11 cellular contexts compared by ENCODE assay signal in genomic region chr15:31347981-31348803, GRCh38. TPM values are rescaled to one million over a fixed set of nuclear protein-coding genes. Genes with fewer than 3 reads are reported as not detected.
DNase-seq lines count a peak whose midpoint lies in the region; ATAC-seq and TF ChIP-seq lines count a peak whose summit lies in the region.
"Had no signal": no experiment of that assay in that cellular context is flagged by ENCODE, and none has a peak within 500 bp of the region (broad histone marks: within the 10 kb centered on the region; RNA-seq: fewer than 3 reads in every experiment).

No MANE protein-coding gene starts in this region.

- H4K91ac ChIP-seq in neuronal stem cell (ENCODE audit: low read depth, low read length, poor library complexity) = no peak overlapping the region

- no peak overlapping the region for H3K9ac ChIP-seq in neuronal stem cell (ENCODE audit: low read depth, low read length, poor library complexity)

- no peak overlapping the region for H3K14ac ChIP-seq in neuronal stem cell (ENCODE audit: low read length)

- no peak overlapping the region for H3K4me2 ChIP-seq in neuronal stem cell (ENCODE audit: insufficient read depth, low read length, poor library complexity, severe bottlenecking)

- H2BK5ac ChIP-seq in neuronal stem cell (ENCODE audit: low read length) = no peak overlapping the region

- WGBS in neuronal stem cell (ENCODE audit: extremely low coverage in 2 of 2, insufficient read length in 2 of 2, insufficient replicate concordance in 1 of 2), 2 donors = no CpG with 5 or more reads among the region's 19 CpGs

- peaks cover 15% of the 10 kb centered on the region for H3K79me1 ChIP-seq in neuronal stem cell (ENCODE audit: low read depth, low read length)

- peak overlapping the region; percentile 21 for H3K4me3 ChIP-seq in CD4-positive, CD25-positive, alpha-beta regulatory T cell (ENCODE audit: low read depth, low read length)
- H3K4me3 ChIP-seq in neuronal stem cell (ENCODE audit: low read length in 2 of 2) = no peak overlapping the region
- H3K4me3 ChIP-seq: K562 had no signal

- no peak overlapping the region for H3K4ac ChIP-seq in neuronal stem cell (ENCODE audit: low read length)

- H2BK15ac ChIP-seq in neuronal stem cell (ENCODE audit: low read length) = no peak overlapping the region

- no peak for DNase-seq in CD4-positive, CD25-positive, alpha-beta regulatory T cell
- DNase-seq in activated naive CD8-positive, alpha-beta T cell treated with anti-CD3 and anti-CD28 coated beads, Interleukin-2, amount 10 ng/mL, durations not matched to agents 7 days and 5 days = no peak
- DNase-seq in neuronal stem cell (ENCODE audit: low spot score) (no peak), GM13976 (ENCODE audit: low spot score) (no peak), iPS-NIHi11 (ENCODE audit: low spot score) (no peak)
- DNase-seq: GF-D8, NCI-H187 treated with DMSO at 0.1 percent for 48 hours had no signal

- in situ Hi-C loops in GM13976 (cut with MboI; ENCODE audit: low sequenced_read_pairs, unreplicated experiment) = no loop called here

- no peaks in the 10 kb centered on the region for H3K9me3 Mint-ChIP-seq in CD4-positive, CD25-positive, alpha-beta regulatory T cell
- no peaks in the 10 kb centered on the region for H3K9me3 Mint-ChIP-seq in IgD-negative memory B cell
- no peaks in the 10 kb centered on the region for H3K9me3 Mint-ChIP-seq in activated naive CD8-positive, alpha-beta T cell treated with anti-CD3 and anti-CD28 coated beads, Interleukin-2, amount 10 ng/mL, durations not matched to agents 7 days and 5 days

- TF ChIP-seq CTCF in GM13976 (IDR thresholded peaks at IDR 0.05; ENCODE audit: borderline replicate concordance, control extremely low read depth, extremely low read depth, insufficient read depth, missing control alignments) = no peak

- no peak overlapping the region for H2BK12ac ChIP-seq in neuronal stem cell (ENCODE audit: low read length)

- peaks cover 11 to 100% (median 68%) of the 10 kb centered on the region in 4 donors for H3K4me1 Mint-ChIP-seq in CD4-positive, CD25-positive, alpha-beta regulatory T cell
- peaks cover 54 to 72% (median 63%) of the 10 kb centered on the region in 3 donors for H3K4me1 Mint-ChIP-seq in IgD-negative memory B cell
- peaks cover 82% of the 10 kb centered on the region for H3K4me1 Mint-ChIP-seq in activated naive CD8-positive, alpha-beta T cell treated with anti-CD3 and anti-CD28 coated beads, Interleukin-2, amount 10 ng/mL, durations not matched to agents 7 days and 5 days

- ATAC-seq in CD4-positive, CD25-positive, alpha-beta regulatory T cell (ENCODE audit: low read depth in 2 of 2) = no peak
- ATAC-seq in activated naive CD8-positive, alpha-beta T cell treated with anti-CD3 and anti-CD28 coated beads, Interleukin-2, amount 10 ng/mL, durations not matched to agents 7 days and 5 days (ENCODE audit: low read depth) = no peak
- ATAC-seq in HG03159 (IDR thresholded peaks at IDR 0.05; ENCODE audit: unreplicated experiment) = no peak
- no peak for ATAC-seq in HG03439 (IDR thresholded peaks at IDR 0.05; ENCODE audit: unreplicated experiment)
- ATAC-seq: K562 had no signal

- H3K18ac ChIP-seq in neuronal stem cell (ENCODE audit: low read length) = peak overlapping the region; percentile 54

- no peak overlapping the region for H3K23ac ChIP-seq in neuronal stem cell (ENCODE audit: low read depth, low read length, poor library complexity)

- peaks cover 25% of the 10 kb centered on the region for H3K36me3 ChIP-seq in CD4-positive, CD25-positive, alpha-beta regulatory T cell (ENCODE audit: control insufficient read depth, insufficient read depth, low read length)
- H3K36me3 ChIP-seq in neuronal stem cell (replicated peaks in 1 of 2; ENCODE audit: control insufficient read depth in 2 of 2, insufficient read depth in 2 of 2, low read length in 2 of 2) = peaks cover 0 to 3% of the 10 kb centered on the region in 2 donors

- H3K27me3 ChIP-seq in CD4-positive, CD25-positive, alpha-beta regulatory T cell (ENCODE audit: control insufficient read depth, insufficient read depth, low read length) = no peaks in the 10 kb centered on the region
- H3K27me3 ChIP-seq in neuronal stem cell (ENCODE audit: control insufficient read depth in 3 of 3, insufficient read depth in 3 of 3, low read depth in 1 of 3, low read length in 3 of 3) = no peaks in the 10 kb centered on the region

- H2AK5ac ChIP-seq in neuronal stem cell (ENCODE audit: low read depth, low read length) = no peak overlapping the region

- H3K9me3 ChIP-seq in CD4-positive, CD25-positive, alpha-beta regulatory T cell (ENCODE audit: control insufficient read depth in 2 of 2, low read length in 2 of 2) = no peaks in the 10 kb centered on the region
- H3K9me3 ChIP-seq in neuronal stem cell (replicated peaks in 1 of 2; ENCODE audit: control insufficient read depth in 2 of 2, insufficient read depth in 1 of 2, low read depth in 1 of 2, low read length in 2 of 2) = no peaks in the 10 kb centered on the region

- peaks cover 100% of the 10 kb centered on the region for H3K4me1 ChIP-seq in CD4-positive, CD25-positive, alpha-beta regulatory T cell (ENCODE audit: control insufficient read depth, insufficient read depth, low read length, poor library complexity, severe bottlenecking)
- peaks cover 11 to 12% of the 10 kb centered on the region in 2 donors for H3K4me1 ChIP-seq in neuronal stem cell (ENCODE audit: control insufficient read depth in 2 of 2, insufficient read depth in 1 of 2, low read depth in 1 of 2, low read length in 2 of 2)

- H4K8ac ChIP-seq in neuronal stem cell (ENCODE audit: low read depth, low read length) = no peak overlapping the region

- POLR2A ChIA-PET in activated naive CD8-positive, alpha-beta T cell treated with anti-CD3 and anti-CD28 coated beads, Interleukin-2, amount 10 ng/mL, durations not matched to agents 7 days and 5 days (lab: Charles Lee) = interaction anchor here (0.7 to 18.1 kb wide), 10 partner anchors 10 to 141 kb away, joined by 3 to 390 read pairs (median 9); partner anchors contain the start of gene KLF13

- H3K4me3 Mint-ChIP-seq in CD4-positive, CD25-positive, alpha-beta regulatory T cell = peak overlapping the region; percentile 76 to 96 (median 92)
- H3K4me3 Mint-ChIP-seq in IgD-negative memory B cell = peak overlapping the region in 3 of 4 donors; percentile 79 to 96 (median 92)
- peak overlapping the region; percentile 95 for H3K4me3 Mint-ChIP-seq in activated naive CD8-positive, alpha-beta T cell treated with anti-CD3 and anti-CD28 coated beads, Interleukin-2, amount 10 ng/mL, durations not matched to agents 7 days and 5 days

- H3K27me3 Mint-ChIP-seq in CD4-positive, CD25-positive, alpha-beta regulatory T cell = no peaks in the 10 kb centered on the region
- peaks cover 1% of the 10 kb centered on the region for H3K27me3 Mint-ChIP-seq in IgD-negative memory B cell
- H3K27me3 Mint-ChIP-seq in activated naive CD8-positive, alpha-beta T cell treated with anti-CD3 and anti-CD28 coated beads, Interleukin-2, amount 10 ng/mL, durations not matched to agents 7 days and 5 days = no peaks in the 10 kb centered on the region

- peak overlapping the region; percentile 98 for H3K27ac ChIP-seq in CD4-positive, CD25-positive, alpha-beta regulatory T cell (ENCODE audit: insufficient read depth, low read length, poor library complexity, severe bottlenecking)
- H3K27ac ChIP-seq in neuronal stem cell (replicated peaks; ENCODE audit: low read length) = no peak overlapping the region

- peak overlapping the region; percentile 98 to 99 (median 98) for H3K27ac Mint-ChIP-seq in CD4-positive, CD25-positive, alpha-beta regulatory T cell
- peak overlapping the region; percentile 46 to 85 (median 53) for H3K27ac Mint-ChIP-seq in IgD-negative memory B cell
- H3K27ac Mint-ChIP-seq in activated naive CD8-positive, alpha-beta T cell treated with anti-CD3 and anti-CD28 coated beads, Interleukin-2, amount 10 ng/mL, durations not matched to agents 7 days and 5 days = peak overlapping the region; percentile 100

- H3K36me3 Mint-ChIP-seq in CD4-positive, CD25-positive, alpha-beta regulatory T cell = peaks cover 14% of the 10 kb centered on the region
- peaks cover 3% of the 10 kb centered on the region for H3K36me3 Mint-ChIP-seq in IgD-negative memory B cell
- peaks cover 26% of the 10 kb centered on the region for H3K36me3 Mint-ChIP-seq in activated naive CD8-positive, alpha-beta T cell treated with anti-CD3 and anti-CD28 coated beads, Interleukin-2, amount 10 ng/mL, durations not matched to agents 7 days and 5 days

- no peak overlapping the region for H2BK120ac ChIP-seq in neuronal stem cell (ENCODE audit: low read depth, low read length)

- H2AFZ ChIP-seq in neuronal stem cell (ENCODE audit: low read length) = no peak overlapping the region

RNA-seq across cellular contexts. Expression of gene KLF13, which starts 21.6 kb away (rescaled TPM):
- total RNA-seq in CD4-positive, CD25-positive, alpha-beta regulatory T cell = 227 TPM
- polyA plus RNA-seq in CD4-positive, CD25-positive, alpha-beta regulatory T cell = 10 to 100 TPM; 36.3 to 52.1 (median 47.7) TPM
- polyA plus RNA-seq in IgD-negative memory B cell = 81.4 TPM
- 100 to 1,000 TPM; 230 to 252 TPM for total RNA-seq in activated naive CD8-positive, alpha-beta T cell treated with anti-CD3 and anti-CD28 coated beads, Interleukin-2, amount 10 ng/mL, durations not matched to agents 7 days and 5 days
- 42.9 TPM for polyA plus RNA-seq in neuronal stem cell (2013, experiment 1 of 2)
- polyA plus RNA-seq in neuronal stem cell (2013, experiment 2 of 2) = 42.1 TPM
